1 cellular context compared by ENCODE assay signal in the genomic region with DNA sequence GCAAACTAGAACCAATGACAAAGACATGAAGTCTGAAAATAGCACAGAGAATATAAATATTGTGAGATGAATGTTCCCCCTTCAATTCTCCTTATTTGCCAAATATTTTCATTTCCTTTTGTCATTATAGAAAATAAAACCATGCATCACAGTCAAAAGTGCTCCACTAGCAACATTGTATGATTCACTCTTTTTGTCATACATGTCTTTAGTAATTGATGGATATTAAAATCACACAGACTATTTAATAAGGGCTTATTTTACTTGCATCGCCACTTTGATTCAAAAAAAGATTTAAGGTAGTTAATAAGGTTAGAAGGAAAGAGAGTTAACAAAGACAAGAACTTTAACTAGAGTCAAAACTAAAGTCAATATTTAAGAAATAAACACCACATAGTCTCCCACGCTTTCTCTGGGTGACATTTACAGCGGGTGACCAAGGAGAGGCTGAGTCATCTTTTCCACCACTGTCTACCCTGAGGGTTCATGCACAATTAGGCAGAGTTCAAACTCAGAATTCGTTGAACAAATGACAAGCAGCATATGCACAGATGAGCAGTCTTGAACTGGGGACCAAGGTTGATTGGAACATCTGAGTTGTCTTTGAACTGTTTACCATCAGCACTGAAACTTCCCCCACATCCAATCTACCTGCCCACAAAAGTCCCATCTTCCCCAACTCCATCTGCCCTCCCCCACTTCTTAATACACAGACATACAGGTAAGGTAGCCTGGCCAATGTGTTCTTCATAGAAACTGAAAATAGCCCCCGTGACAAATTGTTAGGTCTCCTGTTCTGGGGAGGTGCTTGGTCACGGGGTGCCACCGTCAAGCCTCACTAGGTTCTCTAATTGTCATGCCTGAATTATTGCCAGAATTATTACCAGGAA.
TF ChIP-seq lines count a peak whose summit lies in the region.

No MANE protein-coding gene starts in this region.

TF ChIP-seq in GM12878, 131 proteins besides CTCF, POLR2A, EP300 and RAD21 (continued from another document and continues in another):
- TF ChIP-seq, protein P1, sequence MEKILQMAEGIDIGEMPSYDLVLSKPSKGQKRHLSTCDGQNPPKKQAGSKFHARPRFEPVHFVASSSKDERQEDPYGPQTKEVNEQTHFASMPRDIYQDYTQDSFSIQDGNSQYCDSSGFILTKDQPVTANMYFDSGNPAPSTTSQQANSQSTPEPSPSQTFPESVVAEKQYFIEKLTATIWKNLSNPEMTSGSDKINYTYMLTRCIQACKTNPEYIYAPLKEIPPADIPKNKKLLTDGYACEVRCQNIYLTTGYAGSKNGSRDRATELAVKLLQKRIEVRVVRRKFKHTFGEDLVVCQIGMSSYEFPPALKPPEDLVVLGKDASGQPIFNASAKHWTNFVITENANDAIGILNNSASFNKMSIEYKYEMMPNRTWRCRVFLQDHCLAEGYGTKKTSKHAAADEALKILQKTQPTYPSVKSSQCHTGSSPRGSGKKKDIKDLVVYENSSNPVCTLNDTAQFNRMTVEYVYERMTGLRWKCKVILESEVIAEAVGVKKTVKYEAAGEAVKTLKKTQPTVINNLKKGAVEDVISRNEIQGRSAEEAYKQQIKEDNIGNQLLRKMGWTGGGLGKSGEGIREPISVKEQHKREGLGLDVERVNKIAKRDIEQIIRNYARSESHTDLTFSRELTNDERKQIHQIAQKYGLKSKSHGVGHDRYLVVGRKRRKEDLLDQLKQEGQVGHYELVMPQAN (conservative IDR thresholded peaks at IDR 0.05), result no peak; the same call in 1 of the 2 replicates
- TF ChIP-seq ZNF622 (IDR thresholded peaks at IDR 0.05), result no peak
- no peak for TF ChIP-seq LARP7 (IDR thresholded peaks at IDR 0.05)
- peak; percentile 89; the same call in 1 of the 2 replicates for TF ChIP-seq DPF2 (IDR thresholded peaks at IDR 0.05)
- no peak for TF ChIP-seq SMARCA5 (IDR thresholded peaks at IDR 0.05)
- TF ChIP-seq MEF2A (IDR thresholded peaks at IDR 0.05; ENCODE audit: insufficient read depth, low read depth, low read length), result peak; percentile 68
- TF ChIP-seq RUNX3 (IDR thresholded peaks at IDR 0.05; ENCODE audit: low read length), result peak; percentile 99
- no peak for TF ChIP-seq ETV6 (conservative IDR thresholded peaks at IDR 0.05 in 1 of 2, IDR thresholded peaks at IDR 0.05 in 1 of 2; ENCODE audit: borderline replicate concordance in 1 of 2, low read depth in 1 of 2)
- TF ChIP-seq MTA3 (IDR thresholded peaks at IDR 0.05; ENCODE audit: borderline replicate concordance, low read length), result peak; percentile 92
- TF ChIP-seq EED (IDR thresholded peaks at IDR 0.05; ENCODE audit: low read depth), result peak; percentile 38; the same call in 1 of the 2 replicates
- TF ChIP-seq SMAD5 (IDR thresholded peaks at IDR 0.05; ENCODE audit: low read depth), result no peak
- no peak for TF ChIP-seq SPI1 (IDR thresholded peaks at IDR 0.05; ENCODE audit: borderline replicate concordance, insufficient read depth, low read depth, low read length)
- TF ChIP-seq, protein P2, sequence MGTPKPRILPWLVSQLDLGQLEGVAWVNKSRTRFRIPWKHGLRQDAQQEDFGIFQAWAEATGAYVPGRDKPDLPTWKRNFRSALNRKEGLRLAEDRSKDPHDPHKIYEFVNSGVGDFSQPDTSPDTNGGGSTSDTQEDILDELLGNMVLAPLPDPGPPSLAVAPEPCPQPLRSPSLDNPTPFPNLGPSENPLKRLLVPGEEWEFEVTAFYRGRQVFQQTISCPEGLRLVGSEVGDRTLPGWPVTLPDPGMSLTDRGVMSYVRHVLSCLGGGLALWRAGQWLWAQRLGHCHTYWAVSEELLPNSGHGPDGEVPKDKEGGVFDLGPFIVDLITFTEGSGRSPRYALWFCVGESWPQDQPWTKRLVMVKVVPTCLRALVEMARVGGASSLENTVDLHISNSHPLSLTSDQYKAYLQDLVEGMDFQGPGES (IDR thresholded peaks at IDR 0.05), result no peak
- TF ChIP-seq KAT2A (conservative IDR thresholded peaks at IDR 0.05; ENCODE audit: control insufficient read depth, low read depth, low read length), result no peak
- no peak for TF ChIP-seq ASH2L (IDR thresholded peaks at IDR 0.05; ENCODE audit: borderline replicate concordance, low read depth)
- TF ChIP-seq, protein P3, sequence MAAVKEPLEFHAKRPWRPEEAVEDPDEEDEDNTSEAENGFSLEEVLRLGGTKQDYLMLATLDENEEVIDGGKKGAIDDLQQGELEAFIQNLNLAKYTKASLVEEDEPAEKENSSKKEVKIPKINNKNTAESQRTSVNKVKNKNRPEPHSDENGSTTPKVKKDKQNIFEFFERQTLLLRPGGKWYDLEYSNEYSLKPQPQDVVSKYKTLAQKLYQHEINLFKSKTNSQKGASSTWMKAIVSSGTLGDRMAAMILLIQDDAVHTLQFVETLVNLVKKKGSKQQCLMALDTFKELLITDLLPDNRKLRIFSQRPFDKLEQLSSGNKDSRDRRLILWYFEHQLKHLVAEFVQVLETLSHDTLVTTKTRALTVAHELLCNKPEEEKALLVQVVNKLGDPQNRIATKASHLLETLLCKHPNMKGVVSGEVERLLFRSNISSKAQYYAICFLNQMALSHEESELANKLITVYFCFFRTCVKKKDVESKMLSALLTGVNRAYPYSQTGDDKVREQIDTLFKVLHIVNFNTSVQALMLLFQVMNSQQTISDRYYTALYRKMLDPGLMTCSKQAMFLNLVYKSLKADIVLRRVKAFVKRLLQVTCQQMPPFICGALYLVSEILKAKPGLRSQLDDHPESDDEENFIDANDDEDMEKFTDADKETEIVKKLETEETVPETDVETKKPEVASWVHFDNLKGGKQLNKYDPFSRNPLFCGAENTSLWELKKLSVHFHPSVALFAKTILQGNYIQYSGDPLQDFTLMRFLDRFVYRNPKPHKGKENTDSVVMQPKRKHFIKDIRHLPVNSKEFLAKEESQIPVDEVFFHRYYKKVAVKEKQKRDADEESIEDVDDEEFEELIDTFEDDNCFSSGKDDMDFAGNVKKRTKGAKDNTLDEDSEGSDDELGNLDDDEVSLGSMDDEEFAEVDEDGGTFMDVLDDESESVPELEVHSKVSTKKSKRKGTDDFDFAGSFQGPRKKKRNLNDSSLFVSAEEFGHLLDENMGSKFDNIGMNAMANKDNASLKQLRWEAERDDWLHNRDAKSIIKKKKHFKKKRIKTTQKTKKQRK (IDR thresholded peaks at IDR 0.05; ENCODE audit: low read depth, low read length), result no peak
- TF ChIP-seq CBFB (IDR thresholded peaks at IDR 0.05; ENCODE audit: low read depth), result peak; percentile 69; the same call in 1 of the 2 replicates
- TF ChIP-seq, protein P4, sequence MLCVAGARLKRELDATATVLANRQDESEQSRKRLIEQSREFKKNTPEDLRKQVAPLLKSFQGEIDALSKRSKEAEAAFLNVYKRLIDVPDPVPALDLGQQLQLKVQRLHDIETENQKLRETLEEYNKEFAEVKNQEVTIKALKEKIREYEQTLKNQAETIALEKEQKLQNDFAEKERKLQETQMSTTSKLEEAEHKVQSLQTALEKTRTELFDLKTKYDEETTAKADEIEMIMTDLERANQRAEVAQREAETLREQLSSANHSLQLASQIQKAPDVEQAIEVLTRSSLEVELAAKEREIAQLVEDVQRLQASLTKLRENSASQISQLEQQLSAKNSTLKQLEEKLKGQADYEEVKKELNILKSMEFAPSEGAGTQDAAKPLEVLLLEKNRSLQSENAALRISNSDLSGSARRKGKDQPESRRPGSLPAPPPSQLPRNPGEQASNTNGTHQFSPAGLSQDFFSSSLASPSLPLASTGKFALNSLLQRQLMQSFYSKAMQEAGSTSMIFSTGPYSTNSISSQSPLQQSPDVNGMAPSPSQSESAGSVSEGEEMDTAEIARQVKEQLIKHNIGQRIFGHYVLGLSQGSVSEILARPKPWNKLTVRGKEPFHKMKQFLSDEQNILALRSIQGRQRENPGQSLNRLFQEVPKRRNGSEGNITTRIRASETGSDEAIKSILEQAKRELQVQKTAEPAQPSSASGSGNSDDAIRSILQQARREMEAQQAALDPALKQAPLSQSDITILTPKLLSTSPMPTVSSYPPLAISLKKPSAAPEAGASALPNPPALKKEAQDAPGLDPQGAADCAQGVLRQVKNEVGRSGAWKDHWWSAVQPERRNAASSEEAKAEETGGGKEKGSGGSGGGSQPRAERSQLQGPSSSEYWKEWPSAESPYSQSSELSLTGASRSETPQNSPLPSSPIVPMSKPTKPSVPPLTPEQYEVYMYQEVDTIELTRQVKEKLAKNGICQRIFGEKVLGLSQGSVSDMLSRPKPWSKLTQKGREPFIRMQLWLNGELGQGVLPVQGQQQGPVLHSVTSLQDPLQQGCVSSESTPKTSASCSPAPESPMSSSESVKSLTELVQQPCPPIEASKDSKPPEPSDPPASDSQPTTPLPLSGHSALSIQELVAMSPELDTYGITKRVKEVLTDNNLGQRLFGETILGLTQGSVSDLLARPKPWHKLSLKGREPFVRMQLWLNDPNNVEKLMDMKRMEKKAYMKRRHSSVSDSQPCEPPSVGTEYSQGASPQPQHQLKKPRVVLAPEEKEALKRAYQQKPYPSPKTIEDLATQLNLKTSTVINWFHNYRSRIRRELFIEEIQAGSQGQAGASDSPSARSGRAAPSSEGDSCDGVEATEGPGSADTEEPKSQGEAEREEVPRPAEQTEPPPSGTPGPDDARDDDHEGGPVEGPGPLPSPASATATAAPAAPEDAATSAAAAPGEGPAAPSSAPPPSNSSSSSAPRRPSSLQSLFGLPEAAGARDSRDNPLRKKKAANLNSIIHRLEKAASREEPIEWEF (IDR thresholded peaks at IDR 0.05; ENCODE audit: insufficient replicate concordance, low read depth, low read length), result no peak
- 0 out of 3 replicates have a peak, but pooled peaks of 1 of the 2 experiments have one; percentile 14 for TF ChIP-seq EGR1 (IDR thresholded peaks at IDR 0.05; ENCODE audit: borderline replicate concordance in 1 of 2, low read depth in 2 of 2, low read length in 2 of 2)
- no peak for TF ChIP-seq CBX3 (IDR thresholded peaks at IDR 0.05; ENCODE audit: borderline replicate concordance, low read depth)
- peak; percentile 88; the same call in 1 of the 2 replicates for TF ChIP-seq IRF4 (IDR thresholded peaks at IDR 0.05; ENCODE audit: low read depth, low read length)
- no peak for TF ChIP-seq RELA (IDR thresholded peaks at IDR 0.05; ENCODE audit: borderline replicate concordance, partially characterized antibody)
- TF ChIP-seq, protein P5, sequence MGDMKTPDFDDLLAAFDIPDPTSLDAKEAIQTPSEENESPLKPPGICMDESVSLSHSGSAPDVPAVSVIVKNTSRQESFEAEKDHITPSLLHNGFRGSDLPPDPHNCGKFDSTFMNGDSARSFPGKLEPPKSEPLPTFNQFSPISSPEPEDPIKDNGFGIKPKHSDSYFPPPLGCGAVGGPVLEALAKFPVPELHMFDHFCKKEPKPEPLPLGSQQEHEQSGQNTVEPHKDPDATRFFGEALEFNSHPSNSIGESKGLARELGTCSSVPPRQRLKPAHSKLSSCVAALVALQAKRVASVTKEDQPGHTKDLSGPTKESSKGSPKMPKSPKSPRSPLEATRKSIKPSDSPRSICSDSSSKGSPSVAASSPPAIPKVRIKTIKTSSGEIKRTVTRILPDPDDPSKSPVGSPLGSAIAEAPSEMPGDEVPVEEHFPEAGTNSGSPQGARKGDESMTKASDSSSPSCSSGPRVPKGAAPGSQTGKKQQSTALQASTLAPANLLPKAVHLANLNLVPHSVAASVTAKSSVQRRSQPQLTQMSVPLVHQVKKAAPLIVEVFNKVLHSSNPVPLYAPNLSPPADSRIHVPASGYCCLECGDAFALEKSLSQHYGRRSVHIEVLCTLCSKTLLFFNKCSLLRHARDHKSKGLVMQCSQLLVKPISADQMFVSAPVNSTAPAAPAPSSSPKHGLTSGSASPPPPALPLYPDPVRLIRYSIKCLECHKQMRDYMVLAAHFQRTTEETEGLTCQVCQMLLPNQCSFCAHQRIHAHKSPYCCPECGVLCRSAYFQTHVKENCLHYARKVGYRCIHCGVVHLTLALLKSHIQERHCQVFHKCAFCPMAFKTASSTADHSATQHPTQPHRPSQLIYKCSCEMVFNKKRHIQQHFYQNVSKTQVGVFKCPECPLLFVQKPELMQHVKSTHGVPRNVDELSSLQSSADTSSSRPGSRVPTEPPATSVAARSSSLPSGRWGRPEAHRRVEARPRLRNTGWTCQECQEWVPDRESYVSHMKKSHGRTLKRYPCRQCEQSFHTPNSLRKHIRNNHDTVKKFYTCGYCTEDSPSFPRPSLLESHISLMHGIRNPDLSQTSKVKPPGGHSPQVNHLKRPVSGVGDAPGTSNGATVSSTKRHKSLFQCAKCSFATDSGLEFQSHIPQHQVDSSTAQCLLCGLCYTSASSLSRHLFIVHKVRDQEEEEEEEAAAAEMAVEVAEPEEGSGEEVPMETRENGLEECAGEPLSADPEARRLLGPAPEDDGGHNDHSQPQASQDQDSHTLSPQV (IDR thresholded peaks at IDR 0.05), result no peak
- TF ChIP-seq ZNF207 (IDR thresholded peaks at IDR 0.05; ENCODE audit: borderline replicate concordance), result no peak
- TF ChIP-seq, protein P6, sequence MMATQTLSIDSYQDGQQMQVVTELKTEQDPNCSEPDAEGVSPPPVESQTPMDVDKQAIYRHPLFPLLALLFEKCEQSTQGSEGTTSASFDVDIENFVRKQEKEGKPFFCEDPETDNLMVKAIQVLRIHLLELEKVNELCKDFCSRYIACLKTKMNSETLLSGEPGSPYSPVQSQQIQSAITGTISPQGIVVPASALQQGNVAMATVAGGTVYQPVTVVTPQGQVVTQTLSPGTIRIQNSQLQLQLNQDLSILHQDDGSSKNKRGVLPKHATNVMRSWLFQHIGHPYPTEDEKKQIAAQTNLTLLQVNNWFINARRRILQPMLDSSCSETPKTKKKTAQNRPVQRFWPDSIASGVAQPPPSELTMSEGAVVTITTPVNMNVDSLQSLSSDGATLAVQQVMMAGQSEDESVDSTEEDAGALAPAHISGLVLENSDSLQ (IDR thresholded peaks at IDR 0.05), result no peak; the same call in 1 of the 2 replicates
- TF ChIP-seq, protein P7, sequence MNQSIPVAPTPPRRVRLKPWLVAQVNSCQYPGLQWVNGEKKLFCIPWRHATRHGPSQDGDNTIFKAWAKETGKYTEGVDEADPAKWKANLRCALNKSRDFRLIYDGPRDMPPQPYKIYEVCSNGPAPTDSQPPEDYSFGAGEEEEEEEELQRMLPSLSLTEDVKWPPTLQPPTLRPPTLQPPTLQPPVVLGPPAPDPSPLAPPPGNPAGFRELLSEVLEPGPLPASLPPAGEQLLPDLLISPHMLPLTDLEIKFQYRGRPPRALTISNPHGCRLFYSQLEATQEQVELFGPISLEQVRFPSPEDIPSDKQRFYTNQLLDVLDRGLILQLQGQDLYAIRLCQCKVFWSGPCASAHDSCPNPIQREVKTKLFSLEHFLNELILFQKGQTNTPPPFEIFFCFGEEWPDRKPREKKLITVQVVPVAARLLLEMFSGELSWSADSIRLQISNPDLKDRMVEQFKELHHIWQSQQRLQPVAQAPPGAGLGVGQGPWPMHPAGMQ (IDR thresholded peaks at IDR 0.05; ENCODE audit: borderline replicate concordance), result no peak
- TF ChIP-seq, protein P8, sequence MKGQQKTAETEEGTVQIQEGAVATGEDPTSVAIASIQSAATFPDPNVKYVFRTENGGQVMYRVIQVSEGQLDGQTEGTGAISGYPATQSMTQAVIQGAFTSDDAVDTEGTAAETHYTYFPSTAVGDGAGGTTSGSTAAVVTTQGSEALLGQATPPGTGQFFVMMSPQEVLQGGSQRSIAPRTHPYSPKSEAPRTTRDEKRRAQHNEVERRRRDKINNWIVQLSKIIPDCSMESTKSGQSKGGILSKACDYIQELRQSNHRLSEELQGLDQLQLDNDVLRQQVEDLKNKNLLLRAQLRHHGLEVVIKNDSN (IDR thresholded peaks at IDR 0.05; ENCODE audit: borderline replicate concordance, extremely low read length, insufficient read depth, low read depth, low read length), result no peak
